In the genomic region with DNA sequence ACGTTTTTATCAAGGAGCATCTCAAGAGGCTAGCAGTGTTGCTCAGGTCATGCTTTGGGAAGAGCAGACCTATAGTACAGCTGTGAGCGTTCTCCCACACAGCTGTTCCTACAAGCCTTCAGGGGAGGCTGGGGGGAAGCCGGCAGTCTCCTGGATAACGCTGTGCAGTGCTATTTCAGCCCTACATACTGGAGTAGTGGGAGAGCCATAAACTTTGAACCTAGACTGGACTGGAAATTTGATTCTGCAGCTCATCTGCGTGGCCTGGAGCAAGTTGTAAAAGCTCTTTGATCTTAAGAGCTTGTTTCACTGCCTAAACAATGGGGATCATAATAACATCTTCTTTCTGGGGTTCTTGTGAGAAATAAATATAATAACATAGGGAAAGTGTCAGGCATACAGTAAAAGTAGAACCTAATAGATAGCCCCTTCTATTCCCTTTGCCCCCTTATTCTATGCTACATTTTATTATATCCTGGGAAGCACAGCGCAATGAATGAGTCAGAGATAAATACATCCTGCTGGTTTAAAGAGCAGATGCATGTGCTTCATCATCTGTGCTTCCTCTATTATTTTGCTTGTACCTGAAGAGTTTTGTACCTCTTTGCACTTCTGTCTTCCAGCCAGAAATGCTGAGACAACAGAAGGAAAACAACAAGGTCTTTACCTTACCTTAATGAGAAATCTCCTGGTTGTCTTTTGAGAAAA, we compare ENCODE assay signal across 1 cellular context.
TF ChIP-seq lines count a peak whose summit lies in the region.

No MANE protein-coding gene starts in this region.

TF ChIP-seq in HepG2, 621 proteins besides CTCF, POLR2A, EP300 and RAD21 (continued from another document):
- TF ChIP-seq ATF4 (CRISPR knock-in tag; IDR thresholded peaks at IDR 0.05) (no peak), PHF21A (CRISPR knock-in tag; IDR thresholded peaks at IDR 0.05) (0 out of 2 replicates have a peak, but pooled peaks have one; percentile 33), ZNF670 (CRISPR knock-in tag; IDR thresholded peaks at IDR 0.05; ENCODE audit: borderline replicate concordance) (no peak), CREB1 (IDR thresholded peaks at IDR 0.05) (no peak), CREB1 (CRISPR knock-in tag; IDR thresholded peaks at IDR 0.05) (no peak), AKAP8 (CRISPR knock-in tag; IDR thresholded peaks at IDR 0.05) (no peak), GMEB2 (CRISPR knock-in tag; IDR thresholded peaks at IDR 0.05; ENCODE audit: low read depth) (no peak), SAP130 (CRISPR knock-in tag; IDR thresholded peaks at IDR 0.05; ENCODE audit: low read depth) (no peak; the same call in 1 of the 2 replicates), ARHGAP35 (CRISPR knock-in tag; IDR thresholded peaks at IDR 0.05; ENCODE audit: borderline replicate concordance) (no peak), ZXDC (CRISPR knock-in tag; IDR thresholded peaks at IDR 0.05) (no peak), ASH2L (IDR thresholded peaks at IDR 0.05; ENCODE audit: insufficient read length, low read depth, low read length) (peak; percentile 38), ZNF607 (CRISPR knock-in tag; IDR thresholded peaks at IDR 0.05; ENCODE audit: borderline replicate concordance) (no peak), SIX4 (CRISPR knock-in tag; IDR thresholded peaks at IDR 0.05) (peak; percentile 83), MAF1 (CRISPR knock-in tag; IDR thresholded peaks at IDR 0.05; ENCODE audit: borderline replicate concordance) (no peak), ZNF883 (CRISPR knock-in tag; IDR thresholded peaks at IDR 0.05; ENCODE audit: not compliant biosample characterization) (no peak), ETV6 (CRISPR knock-in tag; conservative IDR thresholded peaks at IDR 0.05) (no peak), KAT8 (CRISPR knock-in tag; IDR thresholded peaks at IDR 0.05) (no peak), FOXC1 (CRISPR knock-in tag; IDR thresholded peaks at IDR 0.05; ENCODE audit: borderline replicate concordance) (no peak), SOX5 (CRISPR knock-in tag; IDR thresholded peaks at IDR 0.05; ENCODE audit: borderline replicate concordance) (0 out of 2 replicates have a peak, but pooled peaks have one; percentile 17), IRF9 (CRISPR knock-in tag; IDR thresholded peaks at IDR 0.05; ENCODE audit: borderline replicate concordance) (no peak), SIX1 (CRISPR knock-in tag; IDR thresholded peaks at IDR 0.05; ENCODE audit: borderline replicate concordance) (peak; percentile 35; the same call in 1 of the 2 replicates), ZNF574 (CRISPR knock-in tag; IDR thresholded peaks at IDR 0.05) (no peak), FOXO4 (CRISPR knock-in tag; conservative IDR thresholded peaks at IDR 0.05) (no peak), PPARG (CRISPR knock-in tag; conservative IDR thresholded peaks at IDR 0.05) (no peak), HMGXB4 (CRISPR knock-in tag; IDR thresholded peaks at IDR 0.05; ENCODE audit: borderline replicate concordance in 1 of 2, low read depth in 1 of 2) (no peak), ZNF44 (CRISPR knock-in tag; IDR thresholded peaks at IDR 0.05) (no peak)
- TF ChIP-seq, protein P1, sequence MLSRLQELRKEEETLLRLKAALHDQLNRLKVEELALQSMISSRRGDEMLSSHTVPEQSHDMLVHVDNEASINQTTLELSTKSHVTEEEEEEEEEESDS (CRISPR knock-in tag; IDR thresholded peaks at IDR 0.05; ENCODE audit: borderline replicate concordance) = no peak
- TF ChIP-seq, protein P2, sequence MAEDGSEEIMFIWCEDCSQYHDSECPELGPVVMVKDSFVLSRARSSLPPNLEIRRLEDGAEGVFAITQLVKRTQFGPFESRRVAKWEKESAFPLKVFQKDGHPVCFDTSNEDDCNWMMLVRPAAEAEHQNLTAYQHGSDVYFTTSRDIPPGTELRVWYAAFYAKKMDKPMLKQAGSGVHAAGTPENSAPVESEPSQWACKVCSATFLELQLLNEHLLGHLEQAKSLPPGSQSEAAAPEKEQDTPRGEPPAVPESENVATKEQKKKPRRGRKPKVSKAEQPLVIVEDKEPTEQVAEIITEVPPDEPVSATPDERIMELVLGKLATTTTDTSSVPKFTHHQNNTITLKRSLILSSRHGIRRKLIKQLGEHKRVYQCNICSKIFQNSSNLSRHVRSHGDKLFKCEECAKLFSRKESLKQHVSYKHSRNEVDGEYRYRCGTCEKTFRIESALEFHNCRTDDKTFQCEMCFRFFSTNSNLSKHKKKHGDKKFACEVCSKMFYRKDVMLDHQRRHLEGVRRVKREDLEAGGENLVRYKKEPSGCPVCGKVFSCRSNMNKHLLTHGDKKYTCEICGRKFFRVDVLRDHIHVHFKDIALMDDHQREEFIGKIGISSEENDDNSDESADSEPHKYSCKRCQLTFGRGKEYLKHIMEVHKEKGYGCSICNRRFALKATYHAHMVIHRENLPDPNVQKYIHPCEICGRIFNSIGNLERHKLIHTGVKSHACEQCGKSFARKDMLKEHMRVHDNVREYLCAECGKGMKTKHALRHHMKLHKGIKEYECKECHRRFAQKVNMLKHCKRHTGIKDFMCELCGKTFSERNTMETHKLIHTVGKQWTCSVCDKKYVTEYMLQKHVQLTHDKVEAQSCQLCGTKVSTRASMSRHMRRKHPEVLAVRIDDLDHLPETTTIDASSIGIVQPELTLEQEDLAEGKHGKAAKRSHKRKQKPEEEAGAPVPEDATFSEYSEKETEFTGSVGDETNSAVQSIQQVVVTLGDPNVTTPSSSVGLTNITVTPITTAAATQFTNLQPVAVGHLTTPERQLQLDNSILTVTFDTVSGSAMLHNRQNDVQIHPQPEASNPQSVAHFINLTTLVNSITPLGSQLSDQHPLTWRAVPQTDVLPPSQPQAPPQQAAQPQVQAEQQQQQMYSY (CRISPR knock-in tag; IDR thresholded peaks at IDR 0.05) = no peak
- TF ChIP-seq, protein P3, sequence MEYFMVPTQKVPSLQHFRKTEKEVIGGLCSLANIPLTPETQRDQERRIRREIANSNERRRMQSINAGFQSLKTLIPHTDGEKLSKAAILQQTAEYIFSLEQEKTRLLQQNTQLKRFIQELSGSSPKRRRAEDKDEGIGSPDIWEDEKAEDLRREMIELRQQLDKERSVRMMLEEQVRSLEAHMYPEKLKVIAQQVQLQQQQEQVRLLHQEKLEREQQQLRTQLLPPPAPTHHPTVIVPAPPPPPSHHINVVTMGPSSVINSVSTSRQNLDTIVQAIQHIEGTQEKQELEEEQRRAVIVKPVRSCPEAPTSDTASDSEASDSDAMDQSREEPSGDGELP (IDR thresholded peaks at IDR 0.05; ENCODE audit: borderline replicate concordance, low read depth) = peak; percentile 54; the same call in 1 of the 2 replicates
- TF ChIP-seq, protein P4, sequence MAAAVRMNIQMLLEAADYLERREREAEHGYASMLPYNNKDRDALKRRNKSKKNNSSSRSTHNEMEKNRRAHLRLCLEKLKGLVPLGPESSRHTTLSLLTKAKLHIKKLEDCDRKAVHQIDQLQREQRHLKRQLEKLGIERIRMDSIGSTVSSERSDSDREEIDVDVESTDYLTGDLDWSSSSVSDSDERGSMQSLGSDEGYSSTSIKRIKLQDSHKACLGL (CRISPR knock-in tag; IDR thresholded peaks at IDR 0.05) = no peak
